Comparison of ENCODE assay signal across 16 cellular contexts in the genomic region with DNA sequence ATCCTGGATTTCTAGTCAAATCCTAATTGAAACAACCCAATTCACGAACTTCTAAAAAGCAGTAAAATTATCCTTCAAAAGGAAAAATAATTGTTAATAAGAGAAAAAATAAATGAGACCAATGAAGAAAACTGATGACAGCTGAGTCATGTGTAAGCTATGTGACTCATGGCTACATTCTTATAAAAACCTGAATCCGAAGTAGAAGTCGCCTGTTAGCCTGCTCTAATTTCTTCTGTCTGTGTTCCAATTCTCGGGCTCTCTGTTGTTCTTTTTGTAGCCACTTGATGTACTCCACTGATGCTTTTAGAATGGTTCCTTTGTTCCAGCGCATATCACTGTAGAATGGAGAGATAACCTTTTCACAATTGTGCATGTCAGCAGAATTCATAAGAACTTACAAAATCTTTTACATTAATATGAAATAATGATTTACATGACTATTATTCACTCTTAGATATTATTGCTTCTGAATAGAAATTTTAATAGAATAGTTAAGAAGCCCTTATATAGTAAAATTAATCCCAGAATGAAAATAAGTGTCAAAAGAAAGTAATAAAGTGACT.
DNase-seq lines count a peak whose midpoint lies in the region; ATAC-seq, FAIRE-seq and TF ChIP-seq lines count a peak whose summit lies in the region.
"Had no signal": no experiment of that assay in that cellular context is flagged by ENCODE, and none has a peak within 500 bp of the region (broad histone marks: within the 10 kb centered on the region; RNA-seq: fewer than 3 reads in every experiment).

No MANE protein-coding gene starts in this region.

- ATAC-seq in PC-3: peak; percentile 88
- ATAC-seq in HG03139 (IDR thresholded peaks at IDR 0.05; ENCODE audit: unreplicated experiment): no peak
- no peak for ATAC-seq in stimulated activated naive CD8-positive, alpha-beta T cell treated with anti-CD3 and anti-CD28 coated beads, Interleukin-15, amount 100 ng/mL, for 72 hours

- H3K9me3 ChIP-seq in PC-3 (ENCODE audit: low read length) (no peaks in the 10 kb centered on the region), endothelial cell of umbilical vein (replicated peaks; ENCODE audit: control insufficient read depth, insufficient read depth, low read length) (no peaks in the 10 kb centered on the region)

- no peaks in the 10 kb centered on the region for H3K36me3 ChIP-seq in PC-3 (ENCODE audit: low read depth, low read length)
- no peaks in the 10 kb centered on the region for H3K36me3 ChIP-seq in endothelial cell of umbilical vein (ENCODE audit: control insufficient read depth in 2 of 2, extremely low read depth in 1 of 2, insufficient read depth in 2 of 2, low read length in 2 of 2)

- no peaks in the 10 kb centered on the region for H3K4me1 Mint-ChIP-seq in stimulated activated naive CD8-positive, alpha-beta T cell treated with anti-CD3 and anti-CD28 coated beads, Interleukin-15, amount 100 ng/mL, for 72 hours

- H3K9me1 ChIP-seq in endothelial cell of umbilical vein (replicated peaks; ENCODE audit: control insufficient read depth, extremely low read depth, insufficient read depth, low read length): no peaks in the 10 kb centered on the region

- H3K9ac ChIP-seq in PC-3 (ENCODE audit: low read length): no peak overlapping the region
- no peak overlapping the region for H3K9ac ChIP-seq in endothelial cell of umbilical vein (replicated peaks; ENCODE audit: extremely low read depth, insufficient read depth, low read length)

- POLR2A ChIA-PET in PC-3 (lab: Charles Lee; ENCODE audit: unreplicated experiment) (no interaction called here), endothelial cell of umbilical vein (lab: Charles Lee) (no interaction called here)

- no peaks in the 10 kb centered on the region for H3K9me3 Mint-ChIP-seq in stimulated activated naive CD8-positive, alpha-beta T cell treated with anti-CD3 and anti-CD28 coated beads, Interleukin-15, amount 100 ng/mL, for 72 hours

- no peak overlapping the region for H3K4me3 Mint-ChIP-seq in stimulated activated naive CD8-positive, alpha-beta T cell treated with anti-CD3 and anti-CD28 coated beads, Interleukin-15, amount 100 ng/mL, for 72 hours

- FAIRE-seq in endothelial cell of umbilical vein (lab: Jason Lieb, UNC): peak; percentile 73

- no peak for TF ChIP-seq POLR2A in endothelial cell of umbilical vein (IDR thresholded peaks at IDR 0.05; ENCODE audit: low read depth, low read length)

- H3K4me3 ChIP-seq in PC-3 (ENCODE audit: low read length): no peak overlapping the region
- no peak overlapping the region for H3K4me3 ChIP-seq in endothelial cell of umbilical vein (replicated peaks in 1 of 3; ENCODE audit: insufficient read depth in 1 of 3, low read depth in 1 of 3, low read length in 3 of 3)

- H4K20me1 ChIP-seq in PC-3 (ENCODE audit: low read length) (no peaks in the 10 kb centered on the region), endothelial cell of umbilical vein (replicated peaks; ENCODE audit: control insufficient read depth, extremely low read depth, insufficient read depth, low read length) (no peaks in the 10 kb centered on the region)

- no peaks in the 10 kb centered on the region for H3F3A ChIP-seq in PC-3 (ENCODE audit: low read length, unreplicated experiment)

- H3K27me3 ChIP-seq in PC-3 (ENCODE audit: low read length) (peaks cover 23% of the 10 kb centered on the region; the same call in 1 of the 2 replicates), endothelial cell of umbilical vein (ENCODE audit: control insufficient read depth in 2 of 2, insufficient read depth in 2 of 2, low read length in 2 of 2) (no peaks in the 10 kb centered on the region)

- no peaks in the 10 kb centered on the region for H3K9me2 ChIP-seq in PC-3 (replicated peaks; ENCODE audit: low read length)

- intact Hi-C loops in PC-3 (cut with micrococcal nuclease) (no loop called here), endothelial cell of umbilical vein (cut with micrococcal nuclease) (no loop called here)

- DNase-seq in EH (ENCODE audit: low read depth): peak; percentile 14
- DNase-seq in PC-3: peak; percentile 45
- peak; percentile 49 for DNase-seq in endothelial cell of umbilical vein (ENCODE audit: low read depth, low spot score)
- DNase-seq in retina: peak; percentile 2
- no peak for DNase-seq in GF-D8 (lab: John Stamatoyannopoulos, UW)
- no peak for DNase-seq in stimulated activated naive CD8-positive, alpha-beta T cell treated with anti-CD3 and anti-CD28 coated beads, Interleukin-15, amount 100 ng/mL, for 72 hours
- no peak for DNase-seq in NCI-H1092 (lab: John Stamatoyannopoulos, UW)
- DNase-seq: amniotic stem cell, C1 segment of cervical spinal cord, DND-41, islet precursor cell, midbrain, NCI-H187 treated with DMSO at 0.1 percent for 48 hours, substantia nigra had no signal

- no peak overlapping the region for H2AFZ ChIP-seq in PC-3 (ENCODE audit: low read length)
- H2AFZ ChIP-seq in endothelial cell of umbilical vein (ENCODE audit: low read depth, low read length): no peak overlapping the region

- BruUV-seq in PC-3 (replicated peaks; lab: Mats Ljungman, UMichigan) (no TSS peak), endothelial cell of umbilical vein (replicated peaks; lab: Mats Ljungman, UMichigan) (no TSS peak)

- no peaks in the 10 kb centered on the region for H3K27me3 Mint-ChIP-seq in stimulated activated naive CD8-positive, alpha-beta T cell treated with anti-CD3 and anti-CD28 coated beads, Interleukin-15, amount 100 ng/mL, for 72 hours

- no peak overlapping the region for H3K4me2 ChIP-seq in PC-3 (ENCODE audit: low read length)
- no peak overlapping the region for H3K4me2 ChIP-seq in endothelial cell of umbilical vein (ENCODE audit: insufficient read depth, low read length)

- no peak overlapping the region for H3K27ac ChIP-seq in PC-3 (ENCODE audit: low read length)
- no peak overlapping the region for H3K27ac ChIP-seq in endothelial cell of umbilical vein (ENCODE audit: insufficient read depth, low read depth, low read length)
- H3K27ac ChIP-seq: HL-60 had no signal

- H3K27ac Mint-ChIP-seq in stimulated activated naive CD8-positive, alpha-beta T cell treated with anti-CD3 and anti-CD28 coated beads, Interleukin-15, amount 100 ng/mL, for 72 hours: no peak overlapping the region

- H3K4me1 ChIP-seq in PC-3 (ENCODE audit: insufficient read depth, low read length): no peaks in the 10 kb centered on the region
- peaks cover 10% of the 10 kb centered on the region for H3K4me1 ChIP-seq in endothelial cell of umbilical vein (ENCODE audit: control insufficient read depth, extremely low read depth, insufficient read depth, low read length)

- H3K79me2 ChIP-seq in PC-3 (ENCODE audit: low read length) (no peaks in the 10 kb centered on the region), endothelial cell of umbilical vein (ENCODE audit: control insufficient read depth, insufficient read depth, low read length) (no peaks in the 10 kb centered on the region)

- TF ChIP-seq CTCF in PC-3 (conservative IDR thresholded peaks at IDR 0.05; ENCODE audit: low read depth, low read length) (no peak), endothelial cell of umbilical vein (IDR thresholded peaks at IDR 0.05; ENCODE audit: extremely low read depth in 1 of 2, insufficient read depth in 1 of 2, low read depth in 1 of 2, low read length in 2 of 2) (no peak)

- CTCF ChIA-PET in PC-3 (lab: Charles Lee) (interaction anchor here (0.6 to 0.7 kb wide), 2 partner anchors 11 to 407 kb away, joined by 3 to 4 read pairs; no protein-coding TSS in a partner anchor), endothelial cell of umbilical vein (lab: Charles Lee) (interaction anchor here (1.1 to 1.6 kb wide), 3 partner anchors 8 to 181 kb away, joined by 4 to 6 read pairs (median 4); no protein-coding TSS in a partner anchor)

- dilution Hi-C loops in endothelial cell of umbilical vein (cut with MboI; ENCODE audit: extremely low pct_ligation_motif_present, low sequenced_read_pairs): no loop called here

TF ChIP-seq in endothelial cell of umbilical vein, 7 proteins besides CTCF, POLR2A, EP300 and RAD21:
- TF ChIP-seq JUN (IDR thresholded peaks at IDR 0.05; ENCODE audit: borderline replicate concordance, insufficient read depth, insufficient read length, low read depth) (peak; percentile 60), EZH2 (IDR thresholded peaks at IDR 0.05; ENCODE audit: borderline replicate concordance, low read depth, low read length, severe bottlenecking) (no peak), MAX (IDR thresholded peaks at IDR 0.05; ENCODE audit: insufficient read depth, insufficient read length) (no peak), GATA2 (IDR thresholded peaks at IDR 0.05; ENCODE audit: insufficient read depth, insufficient read length, low read depth, low read length) (no peak), MYC (IDR thresholded peaks at IDR 0.05; ENCODE audit: low read depth, low read length) (no peak), POLR2AphosphoS5 (IDR thresholded peaks at IDR 0.05; ENCODE audit: insufficient read depth, low read depth, low read length) (no peak), FOS (IDR thresholded peaks at IDR 0.05; ENCODE audit: borderline replicate concordance, insufficient read depth, low read length) (peak; percentile 63)

Comparison
In these comparisons a context has a peak if more than half of its experiments do, and no peak if none do; other contexts are left out.
1. DNase-seq: peak in EH (single experiment), PC-3 (single experiment), endothelial cell of umbilical vein (single experiment) and retina (single experiment); none in GF-D8 (single experiment), stimulated activated naive CD8-positive, alpha-beta T cell treated with anti-CD3 and anti-CD28 coated beads, Interleukin-15, amount 100 ng/mL, for 72 hours (0 of 2) and NCI-H1092 (single experiment).